ENCODE assay signal across 9 cellular contexts in genomic region chr1:24535021-24535424, GRCh38. TPM values are rescaled to one million over a fixed set of nuclear protein-coding genes. Genes with fewer than 3 reads are reported as not detected.
A peak's percentile ranks its signal among the peaks of the same experiment; 100 is the strongest.
DNase-seq lines count a peak whose midpoint lies in the region; ATAC-seq, FAIRE-seq and TF ChIP-seq lines count a peak whose summit lies in the region.
"Had no signal": no experiment of that assay in that cellular context is flagged by ENCODE, and none has a peak within 500 bp of the region (broad histone marks: within the 10 kb centered on the region; RNA-seq: fewer than 3 reads in every experiment).

No MANE protein-coding gene starts in this region.

- no peaks in the 10 kb centered on the region for H3K9me3 ChIP-seq in colonic mucosa

- POLR2A ChIA-PET in activated B cell treated with CpG ODN at 0.5 μM for 24 hours (lab: Charles Lee), result interaction anchor here (0.7 to 2.9 kb wide), 12 partner anchors 14 to 576 kb away, joined by 3 to 42 read pairs (median 4); partner anchors contain the start of genes NIPAL3, PNRC2 and RCAN3

- no peaks in the 10 kb centered on the region for H3K27me3 Mint-ChIP-seq in activated B cell treated with CpG ODN at 0.5 μM for 24 hours

- H3K36me3 ChIP-seq in colonic mucosa, result no peaks in the 10 kb centered on the region

- peaks cover 22% of the 10 kb centered on the region for H3K36me3 Mint-ChIP-seq in activated B cell treated with CpG ODN at 0.5 μM for 24 hours (ENCODE audit: low read depth)

- CTCF ChIA-PET in activated B cell treated with CpG ODN at 0.5 μM for 24 hours (lab: Charles Lee), result interaction anchor here (1.0 to 2.1 kb wide), 5 partner anchors 52 to 144 kb away, joined by 3 to 18 read pairs (median 5); partner anchors contain the start of gene NIPAL3

- intact Hi-C loops in activated B cell treated with CpG ODN at 0.5 μM for 24 hours (cut with micrococcal nuclease), result loop anchor here (1.0 to 5.0 kb wide), 2 partner anchors 33 to 52 kb away; partner anchors contain the start of gene RCAN3
- intact Hi-C loops in colonic mucosa (cut with DNase I), result no loop called here

- H3K27me3 ChIP-seq in colonic mucosa, result no peaks in the 10 kb centered on the region

- TF ChIP-seq CTCF in activated B cell treated with CpG ODN at 0.5 μM for 24 hours (IDR thresholded peaks at IDR 0.05) (no peak), colonic mucosa (IDR thresholded peaks at IDR 0.05) (no peak)

- peaks cover 60% of the 10 kb centered on the region for H3K4me1 Mint-ChIP-seq in activated B cell treated with CpG ODN at 0.5 μM for 24 hours

- FAIRE-seq in frontal cortex (lab: Jason Lieb, UNC), result no peak

- H3K4me3 Mint-ChIP-seq in activated B cell treated with CpG ODN at 0.5 μM for 24 hours, result peak overlapping the region; percentile 85

- peak overlapping the region; percentile 67 for H3K27ac ChIP-seq in colonic mucosa

- peak; percentile 61 for DNase-seq in activated B cell treated with CpG ODN at 0.5 μM for 24 hours
- DNase-seq in colonic mucosa, result no peak
- peak; percentile 42 to 50 for DNase-seq in stimulated activated CD8-positive, alpha-beta memory T cell treated with anti-CD3 and anti-CD28 coated beads, Interleukin-15, amount 100 ng/mL, for 4 hours (ENCODE audit: low read depth in 2 of 2)
- no peak for DNase-seq in frontal cortex (ENCODE audit: low spot score in 2 of 2)
- DNase-seq in cerebellum (ENCODE audit: low spot score), result no peak
- DNase-seq in HK-2 (ENCODE audit: unreplicated experiment), result no peak
- no peak for DNase-seq in C1 segment of cervical spinal cord (lab: John Stamatoyannopoulos, UW)

- H3K27ac Mint-ChIP-seq in activated B cell treated with CpG ODN at 0.5 μM for 24 hours, result peak overlapping the region; percentile 99

- ATAC-seq in GM21528 (IDR thresholded peaks at IDR 0.05; ENCODE audit: low FRiP score, unreplicated experiment) (peak; percentile 60), activated B cell treated with CpG ODN at 0.5 μM for 24 hours (ENCODE audit: low read depth) (peak; percentile 77)

- no peaks in the 10 kb centered on the region for H3K9me3 Mint-ChIP-seq in activated B cell treated with CpG ODN at 0.5 μM for 24 hours

- no peaks in the 10 kb centered on the region for H3K4me1 ChIP-seq in colonic mucosa

- peak overlapping the region in 1 of 2 donors; percentile 26 for H3K9ac ChIP-seq in colonic mucosa (ENCODE audit: low read depth in 2 of 2, low read length in 2 of 2)

- H3K4me3 ChIP-seq in colonic mucosa, result no peak overlapping the region

RNA-seq across cellular contexts. Expression of gene NCMAP, which starts 20.9 kb away (rescaled TPM):
- total RNA-seq in activated B cell treated with CpG ODN at 0.5 μM for 24 hours (not detected in 2 replicates), colonic mucosa (1 to 10 TPM in 1 of 2 donors, under 1 TPM in 1; 0.72 to 2.7 TPM), frontal cortex (under 0.01 TPM), cerebellum (0.09 TPM)
- total RNA-seq: glomerular endothelial cell had no signal

RNA-seq across cellular contexts. Expression of gene RCAN3, which starts 32.4 kb away (rescaled TPM):
- 22.8 and 23.6 TPM in 2 replicates for total RNA-seq in activated B cell treated with CpG ODN at 0.5 μM for 24 hours
- total RNA-seq in colonic mucosa, result 10 to 100 TPM; 12.6 to 15.1 TPM
- total RNA-seq in frontal cortex, result 16.3 TPM
- total RNA-seq in cerebellum, result 24.1 TPM

Comparison
In these comparisons a context has a peak if more than half of its experiments do, and no peak if none do; other contexts are left out.
1. DNase-seq: peak in activated B cell treated with CpG ODN at 0.5 μM for 24 hours (single experiment) and stimulated activated CD8-positive, alpha-beta memory T cell treated with anti-CD3 and anti-CD28 coated beads, Interleukin-15, amount 100 ng/mL, for 4 hours (2 of 2); none in colonic mucosa (single experiment), frontal cortex (0 of 2), cerebellum (single experiment), HK-2 (single experiment) and C1 segment of cervical spinal cord (0 of 14).